Comparison of ENCODE assay signal across 25 cellular contexts in the genomic region with DNA sequence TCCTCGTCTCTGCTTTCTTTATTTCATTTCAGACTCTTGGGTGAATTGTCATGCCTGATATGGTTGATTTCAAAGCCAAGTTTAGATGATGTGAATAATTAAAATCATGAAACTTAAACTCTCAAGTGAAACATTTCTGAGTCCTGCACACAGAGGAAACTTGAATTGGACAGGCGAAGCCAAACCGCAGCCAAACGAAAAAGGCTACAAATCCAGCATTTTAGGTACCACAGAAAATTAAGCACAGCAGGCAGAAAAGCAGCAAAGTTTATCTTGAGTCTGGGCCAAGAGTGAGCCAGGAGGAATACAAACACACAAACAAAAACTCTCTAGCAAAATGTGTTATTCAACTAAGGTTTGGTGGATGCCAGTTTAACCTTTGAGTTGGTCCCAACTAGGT.
DNase-seq lines count a peak whose midpoint lies in the region; ATAC-seq, FAIRE-seq and TF ChIP-seq lines count a peak whose summit lies in the region.
"Had no signal": no experiment of that assay in that cellular context is flagged by ENCODE, and none has a peak within 500 bp of the region (broad histone marks: within the 10 kb centered on the region; RNA-seq: fewer than 3 reads in every experiment).

No MANE protein-coding gene starts in this region.

- peaks cover 4% of the 10 kb centered on the region; the same call in 1 of the 2 replicates for H3K9me3 ChIP-seq in BLaER1
- H3K9me3 ChIP-seq: SK-N-SH had no signal

- H3K9me2 ChIP-seq in GM23338 (ENCODE audit: insufficient read depth), result no peaks in the 10 kb centered on the region
- H3K9me2 ChIP-seq: SK-N-SH had no signal

- H3K4me2 ChIP-seq in BLaER1 (peak overlapping the region; percentile 18), GM23338 (no peak overlapping the region)
- H3K4me2 ChIP-seq: SK-N-SH had no signal

- FAIRE-seq in urothelium cell line (lab: Jason Lieb, UNC), result no peak
- FAIRE-seq: GM18507, HepG2 had no signal

- intact Hi-C loops in activated T-helper 2 cell treated with anti-CD3 and anti-CD28 coated beads, Interferon-gamma antibody, Interleukin-2, Interleukin-4, amounts not matched to agents 10 μg/mL and 5 μg/mL and 100 μg/mL, durations not matched to agents 14 hours and 24 hours and 36 hours (cut with micrococcal nuclease), result no loop called here

- 0 out of 2 replicates have a peak overlapping the region, but pooled peaks have one; percentile 13 for H2AFZ ChIP-seq in GM23338
- H2AFZ ChIP-seq: GM23248 had no signal

- H3K27me3 ChIP-seq in BLaER1, result no peaks in the 10 kb centered on the region
- no peaks in the 10 kb centered on the region for H3K27me3 ChIP-seq in GM23338 (ENCODE audit: insufficient read depth)

- no peak overlapping the region for H3K9ac ChIP-seq in BLaER1
- H3K9ac ChIP-seq: GM23248, SK-N-SH had no signal

- no peak for ATAC-seq in GM23338
- ATAC-seq in activated CD4-positive, CD25-positive, alpha-beta regulatory T cell treated with anti-CD3 and anti-CD28 coated beads, Interleukin-2, amount 50 U/mL, for 24 hours, result no peak
- ATAC-seq: HepG2, Panc1 had no signal

- H4K20me1 ChIP-seq in BLaER1, result no peaks in the 10 kb centered on the region
- no peaks in the 10 kb centered on the region for H4K20me1 ChIP-seq in GM23338 (replicated peaks; ENCODE audit: insufficient read depth)

- peaks cover 4% of the 10 kb centered on the region; the same call in 2 of the 3 replicates for H3K36me3 Mint-ChIP-seq in GM23338 (ENCODE audit: low read depth)
- H3K36me3 Mint-ChIP-seq in activated T-helper 2 cell treated with anti-CD3 and anti-CD28 coated beads, Interferon-gamma antibody, Interleukin-2, Interleukin-4, amounts not matched to agents 10 μg/mL and 5 μg/mL and 100 μg/mL, durations not matched to agents 14 hours and 24 hours and 36 hours (ENCODE audit: low read depth), result no peaks in the 10 kb centered on the region

- DNase-seq in GM23338 (ENCODE audit: low spot score), result no peak
- peak; percentile 63 for DNase-seq in astrocyte of the hippocampus (ENCODE audit: low read depth, low spot score)
- peak; percentile 83 for DNase-seq in fibroblast of peridontal ligament (ENCODE audit: extremely low read depth)
- DNase-seq in activated gamma-delta T cell (lab: John Stamatoyannopoulos, UW), result no peak
- no peak for DNase-seq in activated T-helper 2 cell treated with anti-CD3 and anti-CD28 coated beads, Interferon-gamma antibody, Interleukin-2, Interleukin-4, amounts not matched to agents 10 μg/mL and 5 μg/mL and 100 μg/mL, durations not matched to agents 14 hours and 24 hours and 36 hours (ENCODE audit: low spot score)
- DNase-seq in urothelium cell line (ENCODE audit: low spot score), result no peak
- DNase-seq: Calu3, DMS153, GM23248, H9, Karpas-422, NCI-H1092 treated with DMSO at 0.1 percent for 48 hours, NCI-H1436, NCI-H187, NCI-H2081 treated with DMSO at 0.1 percent for 48 hours, NCI-H524, NCI-H774, SHP77 treated with DMSO at 0.1 percent for 48 hours, SK-N-SH had no signal

- H3K4me3 ChIP-seq in BLaER1, result no peak overlapping the region
- H3K4me3 ChIP-seq in GM23338, result no peak overlapping the region
- H3K4me3 ChIP-seq: GM23248 had no signal

- no peak for TF ChIP-seq CTCF in GM23338 (conservative IDR thresholded peaks at IDR 0.05; ENCODE audit: low read depth in 2 of 2)

- no peak overlapping the region for H3K27ac ChIP-seq in BLaER1
- H3K27ac ChIP-seq in GM23338 (ENCODE audit: low read depth), result no peak overlapping the region
- H3K27ac ChIP-seq: GM23248 had no signal

- H3K27ac Mint-ChIP-seq in GM23338, result no peak overlapping the region
- H3K27ac Mint-ChIP-seq in activated T-helper 2 cell treated with anti-CD3 and anti-CD28 coated beads, Interferon-gamma antibody, Interleukin-2, Interleukin-4, amounts not matched to agents 10 μg/mL and 5 μg/mL and 100 μg/mL, durations not matched to agents 14 hours and 24 hours and 36 hours, result no peak overlapping the region
- H3K27ac Mint-ChIP-seq: B cell, H9 had no signal

- H3K27me3 Mint-ChIP-seq in GM23338 (ENCODE audit: insufficient read depth, low read depth, poor library complexity), result no peaks in the 10 kb centered on the region
- no peaks in the 10 kb centered on the region for H3K27me3 Mint-ChIP-seq in activated T-helper 2 cell treated with anti-CD3 and anti-CD28 coated beads, Interferon-gamma antibody, Interleukin-2, Interleukin-4, amounts not matched to agents 10 μg/mL and 5 μg/mL and 100 μg/mL, durations not matched to agents 14 hours and 24 hours and 36 hours (ENCODE audit: low read depth)

- H3K79me2 ChIP-seq in GM23338 (replicated peaks; ENCODE audit: insufficient read depth), result no peaks in the 10 kb centered on the region

- H3K4me1 Mint-ChIP-seq in GM23338, result no peaks in the 10 kb centered on the region
- H3K4me1 Mint-ChIP-seq in activated T-helper 2 cell treated with anti-CD3 and anti-CD28 coated beads, Interferon-gamma antibody, Interleukin-2, Interleukin-4, amounts not matched to agents 10 μg/mL and 5 μg/mL and 100 μg/mL, durations not matched to agents 14 hours and 24 hours and 36 hours (ENCODE audit: low read depth), result no peaks in the 10 kb centered on the region
- H3K4me1 Mint-ChIP-seq: B cell, H9 had no signal

- H3K9me3 Mint-ChIP-seq in GM23338, result peaks cover 3% of the 10 kb centered on the region; the same call in 1 of the 3 replicates
- peaks cover 16% of the 10 kb centered on the region for H3K9me3 Mint-ChIP-seq in activated T-helper 2 cell treated with anti-CD3 and anti-CD28 coated beads, Interferon-gamma antibody, Interleukin-2, Interleukin-4, amounts not matched to agents 10 μg/mL and 5 μg/mL and 100 μg/mL, durations not matched to agents 14 hours and 24 hours and 36 hours

- H3K36me3 ChIP-seq in BLaER1 (no peaks in the 10 kb centered on the region), GM23338 (ENCODE audit: insufficient read depth) (no peaks in the 10 kb centered on the region)

- no peaks in the 10 kb centered on the region for H3F3A ChIP-seq in GM23338 (replicated peaks; ENCODE audit: low read depth)

- H3K4me1 ChIP-seq in BLaER1, result peaks cover 22% of the 10 kb centered on the region
- no peaks in the 10 kb centered on the region for H3K4me1 ChIP-seq in GM23338 (ENCODE audit: insufficient read depth)

- H3K4me3 Mint-ChIP-seq in GM23338, result no peak overlapping the region
- H3K4me3 Mint-ChIP-seq in activated T-helper 2 cell treated with anti-CD3 and anti-CD28 coated beads, Interferon-gamma antibody, Interleukin-2, Interleukin-4, amounts not matched to agents 10 μg/mL and 5 μg/mL and 100 μg/mL, durations not matched to agents 14 hours and 24 hours and 36 hours (ENCODE audit: low read depth), result no peak overlapping the region
- H3K4me3 Mint-ChIP-seq: B cell, H9 had no signal

TF ChIP-seq in GM23338, 12 proteins besides CTCF, POLR2A, EP300 and RAD21:
- TF ChIP-seq, protein P1, sequence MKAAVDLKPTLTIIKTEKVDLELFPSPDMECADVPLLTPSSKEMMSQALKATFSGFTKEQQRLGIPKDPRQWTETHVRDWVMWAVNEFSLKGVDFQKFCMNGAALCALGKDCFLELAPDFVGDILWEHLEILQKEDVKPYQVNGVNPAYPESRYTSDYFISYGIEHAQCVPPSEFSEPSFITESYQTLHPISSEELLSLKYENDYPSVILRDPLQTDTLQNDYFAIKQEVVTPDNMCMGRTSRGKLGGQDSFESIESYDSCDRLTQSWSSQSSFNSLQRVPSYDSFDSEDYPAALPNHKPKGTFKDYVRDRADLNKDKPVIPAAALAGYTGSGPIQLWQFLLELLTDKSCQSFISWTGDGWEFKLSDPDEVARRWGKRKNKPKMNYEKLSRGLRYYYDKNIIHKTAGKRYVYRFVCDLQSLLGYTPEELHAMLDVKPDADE (IDR thresholded peaks at IDR 0.05), result no peak
- TF ChIP-seq STAT1 (IDR thresholded peaks at IDR 0.05; ENCODE audit: unreplicated experiment) (no peak), NANOG (IDR thresholded peaks at IDR 0.05; ENCODE audit: borderline replicate concordance) (no peak), ZNF114 (CRISPR knock-in tag; IDR thresholded peaks at IDR 0.05) (no peak), EZH2 (IDR thresholded peaks at IDR 0.05; ENCODE audit: low read depth, unreplicated experiment) (no peak), EZH2phosphoT487 (IDR thresholded peaks at IDR 0.05; ENCODE audit: unreplicated experiment) (no peak), REST (IDR thresholded peaks at IDR 0.05; ENCODE audit: unreplicated experiment) (no peak), POLR2AphosphoS5 (IDR thresholded peaks at IDR 0.05; ENCODE audit: low read depth) (no peak)

Comparison
In these comparisons a context has a peak if more than half of its experiments do, and no peak if none do; other contexts are left out.
1. DNase-seq: peak in astrocyte of the hippocampus (single experiment) and fibroblast of peridontal ligament (single experiment); none in GM23338 (single experiment), activated gamma-delta T cell (single experiment), activated T-helper 2 cell treated with anti-CD3 and anti-CD28 coated beads, Interferon-gamma antibody, Interleukin-2, Interleukin-4, amounts not matched to agents 10 μg/mL and 5 μg/mL and 100 μg/mL, durations not matched to agents 14 hours and 24 hours and 36 hours (single experiment) and urothelium cell line (single experiment).